Comparison of ENCODE assay signal across 2 cellular contexts in genomic region chr22:43897751-43898261, GRCh38.
TF ChIP-seq lines count a peak whose summit lies in the region.

No MANE protein-coding gene starts in this region.

TF ChIP-seq in HCT116, 20 proteins besides CTCF, POLR2A, EP300 and RAD21:
- TF ChIP-seq EGR1 (IDR thresholded peaks at IDR 0.05; ENCODE audit: low read depth) (no peak), JUND (IDR thresholded peaks at IDR 0.05) (peak; percentile 33; the same call in 1 of the 2 replicates)

TF ChIP-seq in HepG2, 621 proteins besides CTCF, POLR2A, EP300 and RAD21:
- TF ChIP-seq GTF3A (CRISPR knock-in tag; conservative IDR thresholded peaks at IDR 0.05), result no peak
- no peak for TF ChIP-seq CENPT (CRISPR knock-in tag; IDR thresholded peaks at IDR 0.05; ENCODE audit: low read depth)
